In genomic region chr1:112849967-112850641, GRCh38 we compare ENCODE assay signal across 8 cellular contexts.
DNase-seq lines count a peak whose midpoint lies in the region; ATAC-seq lines count a peak whose summit lies in the region.

No MANE protein-coding gene starts in this region.

- H2BK12ac ChIP-seq in mesenchymal stem cell (ENCODE audit: low read length in 2 of 2), result no peak overlapping the region

- H3K23ac ChIP-seq in mesenchymal stem cell (ENCODE audit: low read length in 2 of 2), result no peak overlapping the region

- H2BK120ac ChIP-seq in mesenchymal stem cell (ENCODE audit: low read depth, low read length), result no peak overlapping the region

- peak overlapping the region; percentile 57 for H3K9ac ChIP-seq in mesenchymal stem cell (ENCODE audit: low read length)

- peak overlapping the region; percentile 68 to 74 for H3K4me3 Mint-ChIP-seq in activated T-cell treated with anti-CD3 and anti-CD28 coated beads, Interleukin-2, amount 50 U/mL, for 72 hours
- H3K4me3 Mint-ChIP-seq in activated T-helper 1 cell treated with anti-CD3 and anti-CD28 coated beads, Interleukin-12 subunit alpha, Interleukin-12 subunit beta, Interleukin-2, Interleukin-4 antibody, amounts not matched to agents 30 ng/mL and 10 ng/mL and 1 ng/mL, durations not matched to agents 14 hours and 24 hours and 36 hours, result no peak overlapping the region

- peak overlapping the region in 1 of 2 experiments; percentile 34 for H3K18ac ChIP-seq in mesenchymal stem cell (ENCODE audit: low read depth in 1 of 2, low read length in 2 of 2)

- H3K36me3 ChIP-seq in mesenchymal stem cell (ENCODE audit: control insufficient read depth in 1 of 2, insufficient read depth in 2 of 2, low read depth in 1 of 2, low read length in 2 of 2), result no peaks in the 10 kb centered on the region
- no peaks in the 10 kb centered on the region for H3K36me3 ChIP-seq in urinary bladder (ENCODE audit: insufficient read depth)

- peak overlapping the region; percentile 54 to 76 for H3K4me3 ChIP-seq in mesenchymal stem cell (ENCODE audit: insufficient read depth in 1 of 2, low read depth in 1 of 2, low read length in 2 of 2)
- H3K4me3 ChIP-seq in urinary bladder (ENCODE audit: low read depth, low read length), result peak overlapping the region; percentile 27

- no peak overlapping the region for H2BK5ac ChIP-seq in mesenchymal stem cell (ENCODE audit: low read depth, low read length, poor library complexity, severe bottlenecking)

- peak overlapping the region; percentile 62 for H3K4me2 ChIP-seq in mesenchymal stem cell (ENCODE audit: low read length, poor library complexity, severe bottlenecking)

- H3K9me3 Mint-ChIP-seq in activated T-cell treated with anti-CD3 and anti-CD28 coated beads, Interleukin-2, amount 50 U/mL, for 72 hours, result no peaks in the 10 kb centered on the region
- H3K9me3 Mint-ChIP-seq in activated T-helper 1 cell treated with anti-CD3 and anti-CD28 coated beads, Interleukin-12 subunit alpha, Interleukin-12 subunit beta, Interleukin-2, Interleukin-4 antibody, amounts not matched to agents 30 ng/mL and 10 ng/mL and 1 ng/mL, durations not matched to agents 14 hours and 24 hours and 36 hours, result no peaks in the 10 kb centered on the region

- H3K9me3 ChIP-seq in mesenchymal stem cell (ENCODE audit: control insufficient read depth, low read length), result no peaks in the 10 kb centered on the region

- H4K91ac ChIP-seq in mesenchymal stem cell (ENCODE audit: low read length), result peak overlapping the region; percentile 27

- no peak for ATAC-seq in activated T-cell treated with anti-CD3 and anti-CD28 coated beads, Interleukin-2, amount 50 U/mL, for 72 hours (replicated peaks in 1 of 2)
- no peak for ATAC-seq in HG03432 (IDR thresholded peaks at IDR 0.05; ENCODE audit: unreplicated experiment)

- H2BK15ac ChIP-seq in mesenchymal stem cell (ENCODE audit: low read depth, poor library complexity, severe bottlenecking), result no peak overlapping the region

- no peak overlapping the region for H2AK5ac ChIP-seq in mesenchymal stem cell (ENCODE audit: low read length, severe bottlenecking)

- H3K4ac ChIP-seq in mesenchymal stem cell (ENCODE audit: low read depth in 1 of 2, low read length in 2 of 2), result peak overlapping the region in 1 of 2 experiments; percentile 49

- H3K79me1 ChIP-seq in mesenchymal stem cell (replicated peaks; ENCODE audit: low read length, poor library complexity, severe bottlenecking), result no peaks in the 10 kb centered on the region

- peak overlapping the region; percentile 75 for H4K8ac ChIP-seq in mesenchymal stem cell (ENCODE audit: low read length)

- peaks cover 32% of the 10 kb centered on the region for H3K27me3 Mint-ChIP-seq in activated T-cell treated with anti-CD3 and anti-CD28 coated beads, Interleukin-2, amount 50 U/mL, for 72 hours (ENCODE audit: low read depth)
- peaks cover 43% of the 10 kb centered on the region for H3K27me3 Mint-ChIP-seq in activated T-helper 1 cell treated with anti-CD3 and anti-CD28 coated beads, Interleukin-12 subunit alpha, Interleukin-12 subunit beta, Interleukin-2, Interleukin-4 antibody, amounts not matched to agents 30 ng/mL and 10 ng/mL and 1 ng/mL, durations not matched to agents 14 hours and 24 hours and 36 hours (ENCODE audit: insufficient read depth)

- no peak for DNase-seq in activated T-cell treated with anti-CD3 and anti-CD28 coated beads, Interleukin-2, amount 50 U/mL, for 72 hours
- no peak for DNase-seq in activated T-cell treated with anti-CD3 and anti-CD28 coated beads, Interleukin-2, amount 50 U/mL, for 48 hours
- DNase-seq in caudate nucleus (lab: John Stamatoyannopoulos, UW) (peak in 3 of 61 donors; percentile 18 to 30 (median 26)), mesenchymal stem cell (no peak), superior temporal gyrus (ENCODE audit: extremely low spot score) (no peak)
- DNase-seq in activated T-helper 1 cell treated with anti-CD3 and anti-CD28 coated beads, Interleukin-12 subunit alpha, Interleukin-12 subunit beta, Interleukin-2, Interleukin-4 antibody, amounts not matched to agents 30 ng/mL and 10 ng/mL and 1 ng/mL, durations not matched to agents 14 hours and 24 hours and 36 hours (ENCODE audit: low spot score), result no peak

- H3K14ac ChIP-seq in mesenchymal stem cell (ENCODE audit: low read length in 2 of 2), result no peak overlapping the region

- H3K4me1 Mint-ChIP-seq in activated T-cell treated with anti-CD3 and anti-CD28 coated beads, Interleukin-2, amount 50 U/mL, for 72 hours (ENCODE audit: low read depth), result peaks cover 14% of the 10 kb centered on the region
- no peaks in the 10 kb centered on the region for H3K4me1 Mint-ChIP-seq in activated T-helper 1 cell treated with anti-CD3 and anti-CD28 coated beads, Interleukin-12 subunit alpha, Interleukin-12 subunit beta, Interleukin-2, Interleukin-4 antibody, amounts not matched to agents 30 ng/mL and 10 ng/mL and 1 ng/mL, durations not matched to agents 14 hours and 24 hours and 36 hours (ENCODE audit: low read depth)

- no peak overlapping the region for H3K27ac Mint-ChIP-seq in activated T-cell treated with anti-CD3 and anti-CD28 coated beads, Interleukin-2, amount 50 U/mL, for 72 hours
- no peak overlapping the region for H3K27ac Mint-ChIP-seq in activated T-helper 1 cell treated with anti-CD3 and anti-CD28 coated beads, Interleukin-12 subunit alpha, Interleukin-12 subunit beta, Interleukin-2, Interleukin-4 antibody, amounts not matched to agents 30 ng/mL and 10 ng/mL and 1 ng/mL, durations not matched to agents 14 hours and 24 hours and 36 hours

- H2AFZ ChIP-seq in mesenchymal stem cell (ENCODE audit: low read depth, low read length), result peak overlapping the region; percentile 20

- H3K27ac ChIP-seq in caudate nucleus (ENCODE audit: low read depth, low read length) (peak overlapping the region; percentile 26), mesenchymal stem cell (ENCODE audit: low read length, poor library complexity, severe bottlenecking) (no peak overlapping the region), urinary bladder (ENCODE audit: low read depth) (no peak overlapping the region)

- 68% methylated on average over 40 of the region's 41 CpGs for WGBS in mesenchymal stem cell
- 27% methylated on average over 41 of the region's 41 CpGs for WGBS in urinary bladder

- H3K36me3 Mint-ChIP-seq in activated T-cell treated with anti-CD3 and anti-CD28 coated beads, Interleukin-2, amount 50 U/mL, for 72 hours (ENCODE audit: insufficient read depth in 2 of 2), result no peaks in the 10 kb centered on the region
- no peaks in the 10 kb centered on the region for H3K36me3 Mint-ChIP-seq in activated T-helper 1 cell treated with anti-CD3 and anti-CD28 coated beads, Interleukin-12 subunit alpha, Interleukin-12 subunit beta, Interleukin-2, Interleukin-4 antibody, amounts not matched to agents 30 ng/mL and 10 ng/mL and 1 ng/mL, durations not matched to agents 14 hours and 24 hours and 36 hours (ENCODE audit: low read depth)

- H3K27me3 ChIP-seq in mesenchymal stem cell (ENCODE audit: control insufficient read depth in 1 of 2, insufficient read depth in 1 of 2, low read length in 2 of 2), result peaks cover 0 to 8% of the 10 kb centered on the region in 2 experiments

- H3K4me1 ChIP-seq in mesenchymal stem cell (ENCODE audit: control insufficient read depth, insufficient read depth, low read depth, low read length), result peaks cover 12% of the 10 kb centered on the region
- no peaks in the 10 kb centered on the region for H3K4me1 ChIP-seq in urinary bladder (ENCODE audit: insufficient read depth)

- intact Hi-C loops in activated T-helper 1 cell treated with anti-CD3 and anti-CD28 coated beads, Interleukin-12 subunit alpha, Interleukin-12 subunit beta, Interleukin-2, Interleukin-4 antibody, amounts not matched to agents 30 ng/mL and 10 ng/mL and 1 ng/mL, durations not matched to agents 14 hours and 24 hours and 36 hours (cut with micrococcal nuclease), result no loop called here
